Comparison of ENCODE assay signal across 15 cellular contexts in the genomic region with DNA sequence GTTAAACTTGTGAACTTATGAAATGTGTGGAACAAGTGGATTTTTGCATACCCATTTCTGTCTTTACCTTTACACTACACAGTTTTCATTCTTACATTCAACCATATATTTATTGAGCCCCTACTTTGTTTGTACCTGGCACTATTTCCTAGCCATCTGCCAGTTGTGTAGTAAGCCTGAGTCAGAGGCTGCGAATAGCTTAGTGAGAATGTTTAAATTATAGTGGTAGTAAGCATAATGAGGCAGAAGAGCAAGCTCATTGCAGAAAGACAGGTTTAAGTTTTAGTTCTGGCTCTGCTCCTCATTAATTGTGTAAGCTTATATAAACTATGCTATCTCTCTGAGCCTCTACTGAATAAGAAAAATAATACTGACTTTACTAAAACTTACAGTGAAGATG.
A peak's percentile ranks its signal among the peaks of the same experiment; 100 is the strongest.
DNase-seq lines count a peak whose midpoint lies in the region; ATAC-seq, FAIRE-seq and TF ChIP-seq lines count a peak whose summit lies in the region.
"Had no signal": no experiment of that assay in that cellular context is flagged by ENCODE, and none has a peak within 500 bp of the region (broad histone marks: within the 10 kb centered on the region; RNA-seq: fewer than 3 reads in every experiment).

No MANE protein-coding gene starts in this region.

- H3K27ac ChIP-seq in AG04450 (ENCODE audit: low read depth, low read length), result no peak overlapping the region
- no peak overlapping the region for H3K27ac ChIP-seq in CD8-positive, alpha-beta memory T cell (ENCODE audit: low read depth, low read length)

- DNase-seq in AG04450 (ENCODE audit: low read depth, low spot score) (peak; percentile 30), MG63 (peak; percentile 45), bronchial epithelial cell (ENCODE audit: low read depth) (peak; percentile 47), iris pigment epithelial cell (ENCODE audit: low read depth) (peak; percentile 52)
- no peak for DNase-seq in CD8-positive, alpha-beta memory T cell
- DNase-seq in stimulated activated naive CD4-positive, alpha-beta T cell (lab: John Stamatoyannopoulos, UW), result no peak
- DNase-seq: CD4-positive, alpha-beta T cell; DND-41; Kasumi-1; NCI-H2081 treated with DMSO at 0.1 percent for 48 hours; NCI-H345; NCI-H69 had no signal

- no peaks in the 10 kb centered on the region for H3K4me1 Mint-ChIP-seq in CD8-positive, alpha-beta memory T cell

- H3K27me3 ChIP-seq in AG04450 (ENCODE audit: control insufficient read depth, insufficient read depth, low read length) (no peaks in the 10 kb centered on the region), MG63 (no peaks in the 10 kb centered on the region), bronchial epithelial cell (ENCODE audit: control insufficient read depth, insufficient read depth, low read length) (no peaks in the 10 kb centered on the region)
- H3K27me3 ChIP-seq in CD8-positive, alpha-beta memory T cell (ENCODE audit: insufficient read depth, low read length, poor library complexity, severe bottlenecking), result no peaks in the 10 kb centered on the region

- POLR2A ChIA-PET in AG04450 (lab: Yijun Ruan, JAX), result interaction anchor here (1.7 kb wide), 1 partner anchor 14 kb away, joined by 9 read pairs; no protein-coding TSS in a partner anchor
- POLR2A ChIA-PET in CD8-positive, alpha-beta memory T cell (lab: Charles Lee), result no interaction called here

- H3K27ac Mint-ChIP-seq in CD8-positive, alpha-beta memory T cell, result no peak overlapping the region
- H3K27ac Mint-ChIP-seq: CD4-positive, alpha-beta T cell had no signal

- FAIRE-seq in bronchial epithelial cell (lab: Jason Lieb, UNC), result no peak
- FAIRE-seq: H1 had no signal

- H3K4me3 Mint-ChIP-seq in CD8-positive, alpha-beta memory T cell, result no peak overlapping the region
- H3K4me3 Mint-ChIP-seq: CD4-positive, alpha-beta T cell had no signal

- no peaks in the 10 kb centered on the region for H3K36me3 Mint-ChIP-seq in CD8-positive, alpha-beta memory T cell

- no peaks in the 10 kb centered on the region for H3K4me1 ChIP-seq in CD8-positive, alpha-beta memory T cell (ENCODE audit: insufficient read depth, low read length)

- H3K4me3 ChIP-seq in AG04450 (ENCODE audit: low read depth, low read length) (no peak overlapping the region), MG63 (no peak overlapping the region), bronchial epithelial cell (ENCODE audit: low read depth, low read length) (no peak overlapping the region)
- H3K4me3 ChIP-seq in CD8-positive, alpha-beta memory T cell (ENCODE audit: low read length), result no peak overlapping the region

- H3K36me3 ChIP-seq in MG63 (peaks cover 18% of the 10 kb centered on the region), bronchial epithelial cell (ENCODE audit: control insufficient read depth, insufficient read depth, low read length) (no peaks in the 10 kb centered on the region)
- H3K36me3 ChIP-seq in CD8-positive, alpha-beta memory T cell (ENCODE audit: insufficient read depth, low read length), result no peaks in the 10 kb centered on the region

- H3K9me3 ChIP-seq in AG04450 (ENCODE audit: control insufficient read depth, insufficient read depth, low read length), result no peaks in the 10 kb centered on the region
- H3K9me3 ChIP-seq in MG63, result no peaks in the 10 kb centered on the region
- H3K9me3 ChIP-seq in CD8-positive, alpha-beta memory T cell (ENCODE audit: low read length), result no peaks in the 10 kb centered on the region

- TF ChIP-seq CTCF in AG04450 (IDR thresholded peaks at IDR 0.05; ENCODE audit: low read depth, low read length), result no peak
- TF ChIP-seq CTCF in bronchial epithelial cell (IDR thresholded peaks at IDR 0.05; ENCODE audit: insufficient read depth, low read length, severe bottlenecking), result no peak

- no peaks in the 10 kb centered on the region for H3K27me3 Mint-ChIP-seq in CD8-positive, alpha-beta memory T cell
- H3K27me3 Mint-ChIP-seq: CD4-positive, alpha-beta T cell had no signal

- CTCF ChIA-PET in AG04450 (lab: Charles Lee), result interaction anchor here (1.2 kb wide), 1 partner anchor 29 kb away, joined by 8 read pairs; no protein-coding TSS in a partner anchor
- CTCF ChIA-PET in CD8-positive, alpha-beta memory T cell (lab: Charles Lee), result interaction anchor here (0.7 kb wide), 1 partner anchor 16 kb away, joined by 3 read pairs; no protein-coding TSS in a partner anchor

- no peak for ATAC-seq in HG02885 (IDR thresholded peaks at IDR 0.05; ENCODE audit: poor library complexity, unreplicated experiment)
- ATAC-seq: Right ventricle myocardium inferior had no signal

- H3K9me3 Mint-ChIP-seq in CD8-positive, alpha-beta memory T cell, result peaks cover 2 to 20% (median 6%) of the 10 kb centered on the region in 5 donors

Comparison
In these comparisons a context has a peak if more than half of its experiments do, and no peak if none do; other contexts are left out.
1. DNase-seq: peak in AG04450 (single experiment), MG63 (single experiment), bronchial epithelial cell (single experiment) and iris pigment epithelial cell (single experiment); none in CD8-positive, alpha-beta memory T cell (0 of 5) and stimulated activated naive CD4-positive, alpha-beta T cell (0 of 6).